Comparison of ENCODE assay signal across 10 cellular contexts in the genomic region with DNA sequence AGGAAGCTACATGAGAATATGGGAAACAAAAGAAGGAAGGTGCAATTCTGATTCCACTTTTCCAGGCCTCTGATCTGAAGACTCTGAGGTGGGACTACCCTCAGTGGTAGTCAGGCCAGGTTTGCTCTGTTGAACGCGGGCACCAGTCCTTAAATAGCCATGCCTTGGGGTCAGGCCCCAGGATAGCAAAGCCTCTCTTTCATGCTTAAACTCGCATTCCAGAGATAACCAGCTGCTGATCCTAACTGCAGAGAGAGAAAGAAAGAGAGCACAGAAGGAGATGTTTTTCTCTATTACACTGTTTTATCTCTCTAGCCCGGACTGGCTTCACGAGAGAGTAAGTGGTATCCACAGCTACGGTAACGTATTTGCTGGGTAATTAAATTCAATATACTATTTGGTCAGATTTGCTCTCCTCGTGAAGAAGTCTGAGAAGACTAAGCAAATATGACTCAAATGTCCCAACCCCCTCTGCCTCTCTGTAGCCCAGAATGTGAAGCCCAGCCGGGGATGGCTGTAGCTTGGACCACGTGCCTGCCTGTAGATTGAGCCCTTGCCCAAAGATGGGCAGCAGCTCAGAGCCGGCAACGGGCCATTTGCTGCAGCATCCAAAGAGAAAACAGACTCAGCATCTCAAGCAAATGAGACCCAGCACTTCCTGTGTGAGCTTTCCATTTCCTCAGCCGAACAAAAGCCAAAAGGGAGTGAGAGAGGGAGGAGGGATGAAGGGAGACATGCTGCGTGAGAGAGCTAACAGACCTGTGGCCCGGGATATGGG.
A peak's percentile ranks its signal among the peaks of the same experiment; 100 is the strongest.
DNase-seq lines count a peak whose midpoint lies in the region; ATAC-seq, FAIRE-seq and TF ChIP-seq lines count a peak whose summit lies in the region.
"Had no signal": no experiment of that assay in that cellular context is flagged by ENCODE, and none has a peak within 500 bp of the region (broad histone marks: within the 10 kb centered on the region; RNA-seq: fewer than 3 reads in every experiment).

No MANE protein-coding gene starts in this region.

- WGBS in hepatocyte (ENCODE audit: low lambda C conversion rate, missing lambda C conversion rate), result 37% methylated on average over 15 of the region's 15 CpGs

- peak overlapping the region; percentile 79 for H3K27ac ChIP-seq in astrocyte (ENCODE audit: low read depth, low read length)
- H3K27ac ChIP-seq in hepatocyte, result peak overlapping the region; percentile 70
- H3K27ac ChIP-seq in rectal smooth muscle tissue (ENCODE audit: low read depth, low read length), result peak overlapping the region; percentile 92
- H3K27ac ChIP-seq: epithelial cell of prostate, SK-N-MC had no signal

- peak overlapping the region; percentile 60 for H3K4me3 Mint-ChIP-seq in astrocyte (ENCODE audit: unreplicated experiment)

- peaks cover 11% of the 10 kb centered on the region for H3K79me2 ChIP-seq in astrocyte (ENCODE audit: insufficient read depth, low read length)
- no peaks in the 10 kb centered on the region for H3K79me2 ChIP-seq in hepatocyte

- H3K27me3 ChIP-seq in astrocyte (ENCODE audit: insufficient read depth, low read length) (no peaks in the 10 kb centered on the region), hepatocyte (no peaks in the 10 kb centered on the region), rectal smooth muscle tissue (ENCODE audit: control insufficient read depth, insufficient read depth, low read length) (no peaks in the 10 kb centered on the region)

- H3K9me3 Mint-ChIP-seq in astrocyte (ENCODE audit: unreplicated experiment), result no peaks in the 10 kb centered on the region

- peak; percentile 91 for FAIRE-seq in astrocyte (lab: Jason Lieb, UNC)

- peak overlapping the region; percentile 70 for H3K9ac ChIP-seq in astrocyte (ENCODE audit: low read length)
- peak overlapping the region; percentile 0 for H3K9ac ChIP-seq in rectal smooth muscle tissue (ENCODE audit: low read length)

- ATAC-seq in HG03460 (IDR thresholded peaks at IDR 0.05; ENCODE audit: unreplicated experiment), result no peak
- no peak for ATAC-seq in GM21360 (IDR thresholded peaks at IDR 0.05; ENCODE audit: unreplicated experiment)

- H3K36me3 ChIP-seq in astrocyte (ENCODE audit: insufficient read depth, low read length), result peaks cover 8% of the 10 kb centered on the region
- H3K36me3 ChIP-seq in hepatocyte (replicated peaks; ENCODE audit: insufficient read depth, low read depth), result no peaks in the 10 kb centered on the region
- H3K36me3 ChIP-seq in rectal smooth muscle tissue (ENCODE audit: control insufficient read depth, insufficient read depth, low read length), result peaks cover 11% of the 10 kb centered on the region

- H2AFZ ChIP-seq in astrocyte (ENCODE audit: low read depth, low read length) (peak overlapping the region; percentile 22), hepatocyte (no peak overlapping the region)

- no peaks in the 10 kb centered on the region for H3K9me2 ChIP-seq in hepatocyte (replicated peaks; ENCODE audit: insufficient read depth)

- H3K4me3 ChIP-seq in astrocyte (ENCODE audit: insufficient read depth, low read depth, low read length) (no peak overlapping the region), hepatocyte (no peak overlapping the region), rectal smooth muscle tissue (ENCODE audit: low read length) (no peak overlapping the region)
- H3K4me3 ChIP-seq: SK-N-MC had no signal

- H3K4me2 ChIP-seq in astrocyte (ENCODE audit: low read length), result peak overlapping the region; percentile 30
- H3K4me2 ChIP-seq in hepatocyte, result peak overlapping the region; percentile 1

- DNase-seq in Daoy (ENCODE audit: low read depth) (peak; percentile 63), astrocyte (ENCODE audit: low read depth) (peak; percentile 96), hepatocyte (ENCODE audit: low spot score) (peak; percentile 60), D341Med (ENCODE audit: low spot score) (no peak), T-helper 9 cell (no peak)

- H4K20me1 ChIP-seq in astrocyte (ENCODE audit: insufficient read depth, low read length) (no peaks in the 10 kb centered on the region), hepatocyte (ENCODE audit: insufficient read depth, poor library complexity, severe bottlenecking) (no peaks in the 10 kb centered on the region)

- H3K9me3 ChIP-seq in astrocyte (ENCODE audit: insufficient read depth, low read depth, low read length), result no peaks in the 10 kb centered on the region
- no peaks in the 10 kb centered on the region for H3K9me3 ChIP-seq in hepatocyte (ENCODE audit: low read depth)

- TF ChIP-seq CTCF in astrocyte (IDR thresholded peaks at IDR 0.05; ENCODE audit: insufficient read depth, low read depth, low read length), result no peak
- no peak for TF ChIP-seq CTCF in hepatocyte (IDR thresholded peaks at IDR 0.05; ENCODE audit: poor library complexity)

- no peaks in the 10 kb centered on the region for H3K27me3 Mint-ChIP-seq in astrocyte (ENCODE audit: low read depth, unreplicated experiment)

- H3K27ac Mint-ChIP-seq in astrocyte (ENCODE audit: unreplicated experiment), result peak overlapping the region; percentile 95

- H3K4me1 ChIP-seq in astrocyte (ENCODE audit: insufficient read depth, low read length) (peaks cover 57% of the 10 kb centered on the region), hepatocyte (ENCODE audit: insufficient read depth) (peaks cover 52% of the 10 kb centered on the region), rectal smooth muscle tissue (ENCODE audit: control insufficient read depth, insufficient read depth, low read length) (peaks cover 61% of the 10 kb centered on the region)

- H3K4me1 Mint-ChIP-seq in astrocyte (ENCODE audit: low read depth, unreplicated experiment), result peaks cover 44% of the 10 kb centered on the region

- peaks cover 33% of the 10 kb centered on the region for H3K36me3 Mint-ChIP-seq in astrocyte (ENCODE audit: low read depth, unreplicated experiment)

Comparison
In these comparisons a context has a peak if more than half of its experiments do, and no peak if none do; other contexts are left out.
1. DNase-seq: peak in Daoy (single experiment), astrocyte (single experiment) and hepatocyte (single experiment); none in D341Med (single experiment) and T-helper 9 cell (single experiment).
2. Peak in every context shown above with its lines, with median percentiles within 50 percentile points of each other: H3K27ac ChIP-seq.